8 cellular contexts compared by ENCODE assay signal in genomic region chr17:47188799-47189731, GRCh38. TPM values are rescaled to one million over a fixed set of nuclear protein-coding genes. Genes with fewer than 3 reads are reported as not detected.
DNase-seq lines count a peak whose midpoint lies in the region; ATAC-seq and TF ChIP-seq lines count a peak whose summit lies in the region.

TSS of gene CDC27 (minus strand) at chr17:47189295. CDS start at chr17:47189172, 123 bp downstream.

- H3K27me3 ChIP-seq in foreskin keratinocyte (no peaks in the 10 kb centered on the region), neural progenitor cell (no peaks in the 10 kb centered on the region)

- peaks cover 19% of the 10 kb centered on the region for H3K4me1 Mint-ChIP-seq in neural progenitor cell

- DNase-seq in GF-D8 (lab: John Stamatoyannopoulos, UW): peak; percentile 91
- peak; percentile 99 for DNase-seq in HEK293T (ENCODE audit: extremely low spot score)
- peak; percentile 98 for DNase-seq in MV-4-11 (lab: John Stamatoyannopoulos, UW)
- DNase-seq in SK-MEL-5 (ENCODE audit: low read depth, low spot score): peak; percentile 99
- peak; percentile 100 for DNase-seq in activated naive CD4-positive, alpha-beta T cell treated with Interleukin-2 at 50 U/mL for 16 hours
- DNase-seq in foreskin keratinocyte: peak; percentile 85 to 93
- peak; percentile 99 for DNase-seq in neural progenitor cell (ENCODE audit: low spot score)
- peak; percentile 94 for DNase-seq in stromal cell of bone marrow (ENCODE audit: low read depth)

- H3K4me1 ChIP-seq in foreskin keratinocyte: peaks cover 18% of the 10 kb centered on the region
- H3K4me1 ChIP-seq in neural progenitor cell: peaks cover 18% of the 10 kb centered on the region

- H3K27ac Mint-ChIP-seq in neural progenitor cell: peak within 1 kb of the TSS; percentile 95

- POLR2A ChIA-PET in HEK293T (lab: Yijun Ruan, JAX): interaction anchor here (0.6 to 2.2 kb wide), 7 partner anchors 10 to 132 kb away, joined by 3 to 20 read pairs (median 4); partner anchors contain the start of gene MYL4

- CTCF ChIA-PET in HEK293T (lab: Yijun Ruan, JAX): interaction anchor here (1.1 to 1.3 kb wide), 2 partner anchors 18 to 30 kb away, joined by 3 read pairs; no protein-coding TSS in a partner anchor

- peaks cover 7% of the 10 kb centered on the region for H3F3A ChIP-seq in neural progenitor cell (ENCODE audit: low read depth)

- H3K4me3 Mint-ChIP-seq in neural progenitor cell: peak within 1 kb of the TSS; percentile 98

- H4K20me1 ChIP-seq in neural progenitor cell (ENCODE audit: low read depth): peaks cover 43% of the 10 kb centered on the region

- TF ChIP-seq CTCF in foreskin keratinocyte (conservative IDR thresholded peaks at IDR 0.05) (no peak), neural progenitor cell (IDR thresholded peaks at IDR 0.05) (no peak)

- peak within 1 kb of the TSS; percentile 92 for H3K4me2 ChIP-seq in neural progenitor cell

- peak within 1 kb of the TSS; percentile 86 for H3K27ac ChIP-seq in foreskin keratinocyte
- peak within 1 kb of the TSS; percentile 87 for H3K27ac ChIP-seq in neural progenitor cell

- H3K9me3 Mint-ChIP-seq in neural progenitor cell: no peaks in the 10 kb centered on the region

- H3K4me3 ChIP-seq in neural progenitor cell: peak within 1 kb of the TSS; percentile 94

- in situ Hi-C loops in SK-MEL-5 (cut with HindIII; ENCODE audit: low pct_unique_long_range_greater_than_20kb, low sequenced_read_pairs): no loop called here

- H2AFZ ChIP-seq in neural progenitor cell (replicated peaks): peak within 1 kb of the TSS; percentile 70

- H3K79me2 ChIP-seq in neural progenitor cell (ENCODE audit: low read depth): peaks cover 50% of the 10 kb centered on the region

- no peaks in the 10 kb centered on the region for H3K36me3 ChIP-seq in neural progenitor cell

- H3K9ac ChIP-seq in neural progenitor cell: peak within 1 kb of the TSS; percentile 99

- no peaks in the 10 kb centered on the region for H3K9me3 ChIP-seq in neural progenitor cell (ENCODE audit: low read depth)

- peak; percentile 95 for ATAC-seq in foreskin keratinocyte

- H3K36me3 Mint-ChIP-seq in neural progenitor cell: no peaks in the 10 kb centered on the region

- peaks cover 3% of the 10 kb centered on the region for H3K27me3 Mint-ChIP-seq in neural progenitor cell (ENCODE audit: insufficient read depth, low read depth)

TF ChIP-seq in HEK293T, 16 proteins besides CTCF, POLR2A, EP300 and RAD21:
- TF ChIP-seq ZNF384 (IDR thresholded peaks at IDR 0.05) (no peak), FOXA1 (IDR thresholded peaks at IDR 0.05) (no peak), SP1 (IDR thresholded peaks at IDR 0.05) (no peak), L3MBTL2 (conservative IDR thresholded peaks at IDR 0.05) (peak; percentile 53), PKNOX1 (IDR thresholded peaks at IDR 0.05) (peak; percentile 34), HDGF (IDR thresholded peaks at IDR 0.05; ENCODE audit: borderline replicate concordance) (0 out of 2 replicates have a peak, but pooled peaks have one; percentile 83)
TF ChIP-seq in HEK293T: peak in this region for 3.

RNA-seq across cellular contexts. Expression of gene CDC27, which starts in this region (rescaled TPM):
- 106 and 130 TPM in 2 replicates for total RNA-seq in SK-MEL-5 (2014; rRNA removed; shearing (Covaris generic))
- 36.4 and 47.1 TPM in 2 replicates for polyA plus RNA-seq in SK-MEL-5 (2015; cell fraction: cytosol; rRNA removed)
- 45.9 and 64.5 TPM in 2 replicates for polyA plus RNA-seq in SK-MEL-5 (2015; cell fraction: nucleus; rRNA removed)
- total RNA-seq in foreskin keratinocyte: 85.7 and 86.5 TPM in 2 replicates
- polyA plus RNA-seq in foreskin keratinocyte: 30.0 and 33.6 TPM in 2 replicates
- 104 and 167 TPM in 2 replicates for total RNA-seq in neural progenitor cell (ENCODE audit: low replicate concordance)

Comparison
In these comparisons a context has a peak if more than half of its experiments do, and no peak if none do; other contexts are left out.
1. Peak in every context shown above with its lines: DNase-seq, ATAC-seq, H3K4me3 ChIP-seq and H3K27ac ChIP-seq.